Comparison of ENCODE assay signal across 8 cellular contexts in genomic region chr1:179025125-179025974, GRCh38. TPM values are rescaled to one million over a fixed set of nuclear protein-coding genes. Genes with fewer than 3 reads are reported as not detected.
DNase-seq lines count a peak whose midpoint lies in the region; ATAC-seq lines count a peak whose summit lies in the region.

Gene FAM20B, plus strand, starts transcription at chr1:179025894. Its CDS starts 17,954 bp downstream, at chr1:179043848.

- peaks cover 0 to 4% (median 0%) of the 10 kb centered on the region in 3 donors for H3K36me3 Mint-ChIP-seq in CD8-positive, alpha-beta memory T cell
- H3K36me3 Mint-ChIP-seq in activated CD8-positive, alpha-beta memory T cell treated with anti-CD3 and anti-CD28 coated beads, Interleukin-2, amount 10 ng/mL, durations not matched to agents 7 days and 5 days: peaks cover 1% of the 10 kb centered on the region
- H3K36me3 Mint-ChIP-seq in effector memory CD8-positive, alpha-beta T cell (ENCODE audit: insufficient read depth): peaks cover 7% of the 10 kb centered on the region
- H3K36me3 Mint-ChIP-seq in memory B cell: no peaks in the 10 kb centered on the region

- H3K27me3 ChIP-seq in CD8-positive, alpha-beta memory T cell (ENCODE audit: insufficient read depth, low read length, poor library complexity, severe bottlenecking): no peaks in the 10 kb centered on the region
- peaks cover 4% of the 10 kb centered on the region for H3K27me3 ChIP-seq in NT2/D1 (ENCODE audit: insufficient read depth, insufficient read length)

- peaks cover 16% of the 10 kb centered on the region for H3K4me1 ChIP-seq in CD8-positive, alpha-beta memory T cell (ENCODE audit: insufficient read depth, low read length)
- no peaks in the 10 kb centered on the region for H3K4me1 ChIP-seq in NT2/D1 (ENCODE audit: insufficient read depth, insufficient read length)

- H3K27ac ChIP-seq in CD8-positive, alpha-beta memory T cell (ENCODE audit: low read depth, low read length): peak within 1 kb of the TSS; percentile 85

- no peaks in the 10 kb centered on the region for H3K9me3 Mint-ChIP-seq in CD8-positive, alpha-beta memory T cell
- H3K9me3 Mint-ChIP-seq in activated CD8-positive, alpha-beta memory T cell treated with anti-CD3 and anti-CD28 coated beads, Interleukin-2, amount 10 ng/mL, durations not matched to agents 7 days and 5 days (ENCODE audit: low read depth): no peaks in the 10 kb centered on the region
- no peaks in the 10 kb centered on the region for H3K9me3 Mint-ChIP-seq in effector memory CD8-positive, alpha-beta T cell
- H3K9me3 Mint-ChIP-seq in memory B cell: no peaks in the 10 kb centered on the region

- POLR2A ChIA-PET in CD8-positive, alpha-beta memory T cell (lab: Charles Lee): interaction anchor here (0.6 kb wide), 1 partner anchor 340 kb away, joined by 4 read pairs; no protein-coding TSS in a partner anchor

- H3K27me3 Mint-ChIP-seq in CD8-positive, alpha-beta memory T cell: peaks cover 0 to 5% of the 10 kb centered on the region in 2 donors
- peaks cover 9% of the 10 kb centered on the region for H3K27me3 Mint-ChIP-seq in activated CD8-positive, alpha-beta memory T cell treated with anti-CD3 and anti-CD28 coated beads, Interleukin-2, amount 10 ng/mL, durations not matched to agents 7 days and 5 days
- H3K27me3 Mint-ChIP-seq in effector memory CD8-positive, alpha-beta T cell: peaks cover 3 to 13% of the 10 kb centered on the region in 2 donors
- no peaks in the 10 kb centered on the region for H3K27me3 Mint-ChIP-seq in memory B cell

- H3K4me3 Mint-ChIP-seq in CD8-positive, alpha-beta memory T cell: peak within 1 kb of the TSS; percentile 88 to 95 (median 91)
- H3K4me3 Mint-ChIP-seq in activated CD8-positive, alpha-beta memory T cell treated with anti-CD3 and anti-CD28 coated beads, Interleukin-2, amount 10 ng/mL, durations not matched to agents 7 days and 5 days: peak within 1 kb of the TSS; percentile 91
- H3K4me3 Mint-ChIP-seq in effector memory CD8-positive, alpha-beta T cell: peak within 1 kb of the TSS; percentile 83 to 87
- H3K4me3 Mint-ChIP-seq in memory B cell: peak within 1 kb of the TSS; percentile 89

- H3K4me3 ChIP-seq in CD8-positive, alpha-beta memory T cell (ENCODE audit: low read length): peak within 1 kb of the TSS; percentile 73
- peak within 1 kb of the TSS; percentile 75 for H3K4me3 ChIP-seq in NT2/D1 (ENCODE audit: insufficient read length, low read depth)

- H3K4me1 Mint-ChIP-seq in CD8-positive, alpha-beta memory T cell: peaks cover 40 to 48% (median 46%) of the 10 kb centered on the region in 3 donors
- peaks cover 37% of the 10 kb centered on the region for H3K4me1 Mint-ChIP-seq in activated CD8-positive, alpha-beta memory T cell treated with anti-CD3 and anti-CD28 coated beads, Interleukin-2, amount 10 ng/mL, durations not matched to agents 7 days and 5 days
- peaks cover 20 to 45% of the 10 kb centered on the region in 2 donors for H3K4me1 Mint-ChIP-seq in effector memory CD8-positive, alpha-beta T cell (ENCODE audit: low read depth in 2 of 2)
- H3K4me1 Mint-ChIP-seq in memory B cell: peaks cover 43% of the 10 kb centered on the region

- ATAC-seq in GM21367 (IDR thresholded peaks at IDR 0.05; ENCODE audit: unreplicated experiment): peak; percentile 67
- ATAC-seq in activated CD8-positive, alpha-beta memory T cell treated with anti-CD3 and anti-CD28 coated beads, Interleukin-2, amount 10 ng/mL, durations not matched to agents 7 days and 5 days: peak; percentile 91
- peak; percentile 83 for ATAC-seq in effector memory CD8-positive, alpha-beta T cell (replicated peaks)
- peak; percentile 77 for ATAC-seq in memory B cell (ENCODE audit: low read depth)

- no peaks in the 10 kb centered on the region for H3K36me3 ChIP-seq in CD8-positive, alpha-beta memory T cell (ENCODE audit: insufficient read depth, low read length)
- H3K36me3 ChIP-seq in NT2/D1 (ENCODE audit: insufficient read depth, insufficient read length, low read length): no peaks in the 10 kb centered on the region

- H3K9me3 ChIP-seq in CD8-positive, alpha-beta memory T cell (ENCODE audit: low read length): no peaks in the 10 kb centered on the region
- no peaks in the 10 kb centered on the region for H3K9me3 ChIP-seq in NT2/D1 (ENCODE audit: insufficient read depth, low read length)

- H3K9ac ChIP-seq in NT2/D1 (ENCODE audit: insufficient read length, low read depth): peak within 1 kb of the TSS; percentile 91

- CTCF ChIA-PET in CD8-positive, alpha-beta memory T cell (lab: Charles Lee): no interaction called here
- CTCF ChIA-PET in activated CD8-positive, alpha-beta memory T cell treated with anti-CD3 and anti-CD28 coated beads, Interleukin-2, amount 10 ng/mL, durations not matched to agents 7 days and 5 days (lab: Charles Lee): no interaction called here

- peak; percentile 85 to 92 (median 87) for DNase-seq in CD8-positive, alpha-beta memory T cell
- DNase-seq in HT1080 (ENCODE audit: low read depth) (peak; percentile 84), NT2/D1 (ENCODE audit: low read depth, low spot score) (peak; percentile 96), memory B cell (ENCODE audit: low spot score in 2 of 2) (peak; percentile 85 to 89)
- DNase-seq in activated CD8-positive, alpha-beta memory T cell treated with anti-CD3 and anti-CD28 coated beads, Interleukin-2, amount 10 ng/mL, durations not matched to agents 7 days and 5 days: peak; percentile 93
- peak; percentile 79 to 87 (median 85) for DNase-seq in effector memory CD8-positive, alpha-beta T cell
- DNase-seq in stimulated activated CD4-positive, alpha-beta T cell treated with anti-CD3 and anti-CD28 coated beads, TNF-alpha, amount 100 ng/mL, for 48 hours (ENCODE audit: low read depth in 3 of 3): peak; percentile 78 to 89 (median 78)

- H3K27ac Mint-ChIP-seq in CD8-positive, alpha-beta memory T cell: peak within 1 kb of the TSS; percentile 81 to 96 (median 91)
- H3K27ac Mint-ChIP-seq in activated CD8-positive, alpha-beta memory T cell treated with anti-CD3 and anti-CD28 coated beads, Interleukin-2, amount 10 ng/mL, durations not matched to agents 7 days and 5 days: peak within 1 kb of the TSS; percentile 88
- H3K27ac Mint-ChIP-seq in effector memory CD8-positive, alpha-beta T cell: peak within 1 kb of the TSS; percentile 92 to 96
- H3K27ac Mint-ChIP-seq in memory B cell: peak within 1 kb of the TSS; percentile 86

RNA-seq across cellular contexts. Expression of gene FAM20B, which starts in this region (rescaled TPM):
- total RNA-seq in CD8-positive, alpha-beta memory T cell: 10 to 100 TPM; 39.2 to 41.5 TPM
- 11.4 TPM for polyA plus RNA-seq in CD8-positive, alpha-beta memory T cell
- 23.2 and 24.9 TPM in 2 replicates for total RNA-seq in HT1080 (2014; rRNA removed; shearing (Covaris generic))
- polyA plus RNA-seq in HT1080 (2015; cell fraction: cytosol; rRNA removed): 32.9 and 39.9 TPM in 2 replicates
- polyA plus RNA-seq in HT1080 (2015; cell fraction: nucleus; rRNA removed): 20.1 and 20.9 TPM in 2 replicates
- 10 to 100 TPM; 23.8 to 30.7 TPM for total RNA-seq in activated CD8-positive, alpha-beta memory T cell treated with anti-CD3 and anti-CD28 coated beads, Interleukin-2, amount 10 ng/mL, durations not matched to agents 7 days and 5 days

Comparison
In these comparisons a context has a peak if more than half of its experiments do, and no peak if none do; other contexts are left out.
1. Peak in every context shown above with its lines: DNase-seq, ATAC-seq, H3K4me3 ChIP-seq and H3K27ac ChIP-seq.